Comparison of ENCODE assay signal across 1 cellular context in the genomic region with DNA sequence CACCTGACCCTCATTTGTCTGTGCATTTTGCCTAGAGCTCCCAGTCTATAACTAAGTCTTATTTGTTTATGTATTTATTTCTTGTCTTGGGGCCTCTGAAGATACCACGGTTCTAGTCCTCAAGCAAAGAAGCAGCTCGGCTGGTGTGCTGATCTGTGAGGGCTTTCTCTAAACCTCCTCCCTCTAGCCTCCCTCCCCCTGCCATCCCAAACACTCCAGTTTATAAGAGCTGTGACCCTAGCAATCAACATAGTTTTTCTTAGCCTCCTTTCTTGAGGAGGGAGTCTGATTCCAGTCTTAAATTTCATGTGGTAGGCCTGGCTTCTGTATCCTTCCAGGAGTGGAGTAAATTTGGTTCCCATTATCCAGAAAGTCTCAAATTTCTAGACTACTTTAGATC.
TF ChIP-seq lines count a peak whose summit lies in the region.

No MANE protein-coding gene starts in this region.

TF ChIP-seq in HCT116, 20 proteins besides CTCF, POLR2A, EP300 and RAD21 (continued from another document):
- no peak for TF ChIP-seq JUND (IDR thresholded peaks at IDR 0.05)
- no peak for TF ChIP-seq ELF1 (IDR thresholded peaks at IDR 0.05; ENCODE audit: borderline replicate concordance, low read depth)
- TF ChIP-seq EZH2phosphoT487 (IDR thresholded peaks at IDR 0.05; ENCODE audit: borderline replicate concordance): no peak
- no peak for TF ChIP-seq SIN3A (IDR thresholded peaks at IDR 0.05; ENCODE audit: low read depth)
- no peak for TF ChIP-seq CEBPB (IDR thresholded peaks at IDR 0.05; ENCODE audit: low read depth)
- TF ChIP-seq SRF (IDR thresholded peaks at IDR 0.05; ENCODE audit: low read depth): no peak
- TF ChIP-seq POLR2AphosphoS5 (IDR thresholded peaks at IDR 0.05; ENCODE audit: low read depth, low read length): no peak
- TF ChIP-seq, protein P1, sequence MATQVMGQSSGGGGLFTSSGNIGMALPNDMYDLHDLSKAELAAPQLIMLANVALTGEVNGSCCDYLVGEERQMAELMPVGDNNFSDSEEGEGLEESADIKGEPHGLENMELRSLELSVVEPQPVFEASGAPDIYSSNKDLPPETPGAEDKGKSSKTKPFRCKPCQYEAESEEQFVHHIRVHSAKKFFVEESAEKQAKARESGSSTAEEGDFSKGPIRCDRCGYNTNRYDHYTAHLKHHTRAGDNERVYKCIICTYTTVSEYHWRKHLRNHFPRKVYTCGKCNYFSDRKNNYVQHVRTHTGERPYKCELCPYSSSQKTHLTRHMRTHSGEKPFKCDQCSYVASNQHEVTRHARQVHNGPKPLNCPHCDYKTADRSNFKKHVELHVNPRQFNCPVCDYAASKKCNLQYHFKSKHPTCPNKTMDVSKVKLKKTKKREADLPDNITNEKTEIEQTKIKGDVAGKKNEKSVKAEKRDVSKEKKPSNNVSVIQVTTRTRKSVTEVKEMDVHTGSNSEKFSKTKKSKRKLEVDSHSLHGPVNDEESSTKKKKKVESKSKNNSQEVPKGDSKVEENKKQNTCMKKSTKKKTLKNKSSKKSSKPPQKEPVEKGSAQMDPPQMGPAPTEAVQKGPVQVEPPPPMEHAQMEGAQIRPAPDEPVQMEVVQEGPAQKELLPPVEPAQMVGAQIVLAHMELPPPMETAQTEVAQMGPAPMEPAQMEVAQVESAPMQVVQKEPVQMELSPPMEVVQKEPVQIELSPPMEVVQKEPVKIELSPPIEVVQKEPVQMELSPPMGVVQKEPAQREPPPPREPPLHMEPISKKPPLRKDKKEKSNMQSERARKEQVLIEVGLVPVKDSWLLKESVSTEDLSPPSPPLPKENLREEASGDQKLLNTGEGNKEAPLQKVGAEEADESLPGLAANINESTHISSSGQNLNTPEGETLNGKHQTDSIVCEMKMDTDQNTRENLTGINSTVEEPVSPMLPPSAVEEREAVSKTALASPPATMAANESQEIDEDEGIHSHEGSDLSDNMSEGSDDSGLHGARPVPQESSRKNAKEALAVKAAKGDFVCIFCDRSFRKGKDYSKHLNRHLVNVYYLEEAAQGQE (IDR thresholded peaks at IDR 0.05; ENCODE audit: low read depth): no peak
TF ChIP-seq in HCT116: peak in this region for 0.
